ENCODE assay signal across 1 cellular context in the genomic region with DNA sequence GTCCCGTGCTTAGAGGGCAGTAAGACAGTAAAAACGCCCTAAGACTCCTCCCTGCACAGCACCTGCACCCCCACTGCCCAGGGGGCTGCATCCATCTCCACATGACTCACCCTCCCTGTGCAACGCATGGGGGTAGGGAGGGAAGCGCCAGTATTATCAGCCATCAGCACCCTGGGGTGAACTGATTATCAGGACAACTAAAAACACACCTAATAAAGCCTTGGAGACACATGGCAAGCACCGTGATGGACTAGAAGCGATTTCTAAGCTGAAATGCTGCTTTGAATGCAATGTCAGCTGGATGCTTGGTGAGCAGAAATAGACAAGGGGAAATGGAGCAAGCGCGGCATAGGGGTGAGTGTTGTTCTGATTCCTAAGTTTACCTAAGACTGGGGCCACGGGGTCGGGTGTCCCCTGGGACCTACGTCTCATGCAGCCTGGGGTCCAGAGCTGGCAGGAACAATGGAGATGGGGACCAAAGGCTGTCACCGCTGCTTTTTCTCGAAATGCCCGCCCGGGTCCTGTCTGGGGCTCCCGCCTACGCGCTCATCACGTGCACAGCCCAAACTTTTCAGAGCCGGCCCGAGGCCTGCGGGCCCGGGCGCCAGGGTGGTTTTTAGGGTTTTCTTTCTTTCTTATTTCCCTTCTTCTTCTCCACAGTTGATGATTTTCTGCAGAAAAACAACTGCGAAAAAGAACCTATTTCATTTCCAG.
TF ChIP-seq lines count a peak whose summit lies in the region.

No MANE protein-coding gene starts in this region.

TF ChIP-seq in K562, 482 proteins besides CTCF, POLR2A, EP300 and RAD21 (continued from another document and continues in another):
- TF ChIP-seq, protein P1, sequence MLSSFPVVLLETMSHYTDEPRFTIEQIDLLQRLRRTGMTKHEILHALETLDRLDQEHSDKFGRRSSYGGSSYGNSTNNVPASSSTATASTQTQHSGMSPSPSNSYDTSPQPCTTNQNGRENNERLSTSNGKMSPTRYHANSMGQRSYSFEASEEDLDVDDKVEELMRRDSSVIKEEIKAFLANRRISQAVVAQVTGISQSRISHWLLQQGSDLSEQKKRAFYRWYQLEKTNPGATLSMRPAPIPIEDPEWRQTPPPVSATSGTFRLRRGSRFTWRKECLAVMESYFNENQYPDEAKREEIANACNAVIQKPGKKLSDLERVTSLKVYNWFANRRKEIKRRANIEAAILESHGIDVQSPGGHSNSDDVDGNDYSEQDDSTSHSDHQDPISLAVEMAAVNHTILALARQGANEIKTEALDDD (IDR thresholded peaks at IDR 0.05), result 0 out of 2 replicates have a peak, but pooled peaks have one; percentile 2
- TF ChIP-seq ZKSCAN3 (CRISPR knock-in tag; IDR thresholded peaks at IDR 0.05), result no peak
- TF ChIP-seq, protein P2, sequence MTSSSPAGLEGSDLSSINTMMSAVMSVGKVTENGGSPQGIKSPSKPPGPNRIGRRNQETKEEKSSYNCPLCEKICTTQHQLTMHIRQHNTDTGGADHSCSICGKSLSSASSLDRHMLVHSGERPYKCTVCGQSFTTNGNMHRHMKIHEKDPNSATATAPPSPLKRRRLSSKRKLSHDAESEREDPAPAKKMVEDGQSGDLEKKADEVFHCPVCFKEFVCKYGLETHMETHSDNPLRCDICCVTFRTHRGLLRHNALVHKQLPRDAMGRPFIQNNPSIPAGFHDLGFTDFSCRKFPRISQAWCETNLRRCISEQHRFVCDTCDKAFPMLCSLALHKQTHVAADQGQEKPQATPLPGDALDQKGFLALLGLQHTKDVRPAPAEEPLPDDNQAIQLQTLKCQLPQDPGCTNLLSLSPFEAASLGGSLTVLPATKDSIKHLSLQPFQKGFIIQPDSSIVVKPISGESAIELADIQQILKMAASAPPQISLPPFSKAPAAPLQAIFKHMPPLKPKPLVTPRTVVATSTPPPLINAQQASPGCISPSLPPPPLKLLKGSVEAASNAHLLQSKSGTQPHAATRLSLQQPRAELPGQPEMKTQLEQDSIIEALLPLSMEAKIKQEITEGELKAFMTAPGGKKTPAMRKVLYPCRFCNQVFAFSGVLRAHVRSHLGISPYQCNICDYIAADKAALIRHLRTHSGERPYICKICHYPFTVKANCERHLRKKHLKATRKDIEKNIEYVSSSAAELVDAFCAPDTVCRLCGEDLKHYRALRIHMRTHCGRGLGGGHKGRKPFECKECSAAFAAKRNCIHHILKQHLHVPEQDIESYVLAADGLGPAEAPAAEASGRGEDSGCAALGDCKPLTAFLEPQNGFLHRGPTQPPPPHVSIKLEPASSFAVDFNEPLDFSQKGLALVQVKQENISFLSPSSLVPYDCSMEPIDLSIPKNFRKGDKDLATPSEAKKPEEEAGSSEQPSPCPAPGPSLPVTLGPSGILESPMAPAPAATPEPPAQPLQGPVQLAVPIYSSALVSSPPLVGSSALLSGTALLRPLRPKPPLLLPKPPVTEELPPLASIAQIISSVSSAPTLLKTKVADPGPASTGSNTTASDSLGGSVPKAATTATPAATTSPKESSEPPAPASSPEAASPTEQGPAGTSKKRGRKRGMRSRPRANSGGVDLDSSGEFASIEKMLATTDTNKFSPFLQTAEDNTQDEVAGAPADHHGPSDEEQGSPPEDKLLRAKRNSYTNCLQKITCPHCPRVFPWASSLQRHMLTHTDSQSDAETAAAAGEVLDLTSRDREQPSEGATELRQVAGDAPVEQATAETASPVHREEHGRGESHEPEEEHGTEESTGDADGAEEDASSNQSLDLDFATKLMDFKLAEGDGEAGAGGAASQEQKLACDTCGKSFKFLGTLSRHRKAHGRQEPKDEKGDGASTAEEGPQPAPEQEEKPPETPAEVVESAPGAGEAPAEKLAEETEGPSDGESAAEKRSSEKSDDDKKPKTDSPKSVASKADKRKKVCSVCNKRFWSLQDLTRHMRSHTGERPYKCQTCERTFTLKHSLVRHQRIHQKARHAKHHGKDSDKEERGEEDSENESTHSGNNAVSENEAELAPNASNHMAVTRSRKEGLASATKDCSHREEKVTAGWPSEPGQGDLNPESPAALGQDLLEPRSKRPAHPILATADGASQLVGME (CRISPR knock-in tag; IDR thresholded peaks at IDR 0.05), result 0 out of 2 replicates have a peak, but pooled peaks have one; percentile 42
- TF ChIP-seq, protein P3, sequence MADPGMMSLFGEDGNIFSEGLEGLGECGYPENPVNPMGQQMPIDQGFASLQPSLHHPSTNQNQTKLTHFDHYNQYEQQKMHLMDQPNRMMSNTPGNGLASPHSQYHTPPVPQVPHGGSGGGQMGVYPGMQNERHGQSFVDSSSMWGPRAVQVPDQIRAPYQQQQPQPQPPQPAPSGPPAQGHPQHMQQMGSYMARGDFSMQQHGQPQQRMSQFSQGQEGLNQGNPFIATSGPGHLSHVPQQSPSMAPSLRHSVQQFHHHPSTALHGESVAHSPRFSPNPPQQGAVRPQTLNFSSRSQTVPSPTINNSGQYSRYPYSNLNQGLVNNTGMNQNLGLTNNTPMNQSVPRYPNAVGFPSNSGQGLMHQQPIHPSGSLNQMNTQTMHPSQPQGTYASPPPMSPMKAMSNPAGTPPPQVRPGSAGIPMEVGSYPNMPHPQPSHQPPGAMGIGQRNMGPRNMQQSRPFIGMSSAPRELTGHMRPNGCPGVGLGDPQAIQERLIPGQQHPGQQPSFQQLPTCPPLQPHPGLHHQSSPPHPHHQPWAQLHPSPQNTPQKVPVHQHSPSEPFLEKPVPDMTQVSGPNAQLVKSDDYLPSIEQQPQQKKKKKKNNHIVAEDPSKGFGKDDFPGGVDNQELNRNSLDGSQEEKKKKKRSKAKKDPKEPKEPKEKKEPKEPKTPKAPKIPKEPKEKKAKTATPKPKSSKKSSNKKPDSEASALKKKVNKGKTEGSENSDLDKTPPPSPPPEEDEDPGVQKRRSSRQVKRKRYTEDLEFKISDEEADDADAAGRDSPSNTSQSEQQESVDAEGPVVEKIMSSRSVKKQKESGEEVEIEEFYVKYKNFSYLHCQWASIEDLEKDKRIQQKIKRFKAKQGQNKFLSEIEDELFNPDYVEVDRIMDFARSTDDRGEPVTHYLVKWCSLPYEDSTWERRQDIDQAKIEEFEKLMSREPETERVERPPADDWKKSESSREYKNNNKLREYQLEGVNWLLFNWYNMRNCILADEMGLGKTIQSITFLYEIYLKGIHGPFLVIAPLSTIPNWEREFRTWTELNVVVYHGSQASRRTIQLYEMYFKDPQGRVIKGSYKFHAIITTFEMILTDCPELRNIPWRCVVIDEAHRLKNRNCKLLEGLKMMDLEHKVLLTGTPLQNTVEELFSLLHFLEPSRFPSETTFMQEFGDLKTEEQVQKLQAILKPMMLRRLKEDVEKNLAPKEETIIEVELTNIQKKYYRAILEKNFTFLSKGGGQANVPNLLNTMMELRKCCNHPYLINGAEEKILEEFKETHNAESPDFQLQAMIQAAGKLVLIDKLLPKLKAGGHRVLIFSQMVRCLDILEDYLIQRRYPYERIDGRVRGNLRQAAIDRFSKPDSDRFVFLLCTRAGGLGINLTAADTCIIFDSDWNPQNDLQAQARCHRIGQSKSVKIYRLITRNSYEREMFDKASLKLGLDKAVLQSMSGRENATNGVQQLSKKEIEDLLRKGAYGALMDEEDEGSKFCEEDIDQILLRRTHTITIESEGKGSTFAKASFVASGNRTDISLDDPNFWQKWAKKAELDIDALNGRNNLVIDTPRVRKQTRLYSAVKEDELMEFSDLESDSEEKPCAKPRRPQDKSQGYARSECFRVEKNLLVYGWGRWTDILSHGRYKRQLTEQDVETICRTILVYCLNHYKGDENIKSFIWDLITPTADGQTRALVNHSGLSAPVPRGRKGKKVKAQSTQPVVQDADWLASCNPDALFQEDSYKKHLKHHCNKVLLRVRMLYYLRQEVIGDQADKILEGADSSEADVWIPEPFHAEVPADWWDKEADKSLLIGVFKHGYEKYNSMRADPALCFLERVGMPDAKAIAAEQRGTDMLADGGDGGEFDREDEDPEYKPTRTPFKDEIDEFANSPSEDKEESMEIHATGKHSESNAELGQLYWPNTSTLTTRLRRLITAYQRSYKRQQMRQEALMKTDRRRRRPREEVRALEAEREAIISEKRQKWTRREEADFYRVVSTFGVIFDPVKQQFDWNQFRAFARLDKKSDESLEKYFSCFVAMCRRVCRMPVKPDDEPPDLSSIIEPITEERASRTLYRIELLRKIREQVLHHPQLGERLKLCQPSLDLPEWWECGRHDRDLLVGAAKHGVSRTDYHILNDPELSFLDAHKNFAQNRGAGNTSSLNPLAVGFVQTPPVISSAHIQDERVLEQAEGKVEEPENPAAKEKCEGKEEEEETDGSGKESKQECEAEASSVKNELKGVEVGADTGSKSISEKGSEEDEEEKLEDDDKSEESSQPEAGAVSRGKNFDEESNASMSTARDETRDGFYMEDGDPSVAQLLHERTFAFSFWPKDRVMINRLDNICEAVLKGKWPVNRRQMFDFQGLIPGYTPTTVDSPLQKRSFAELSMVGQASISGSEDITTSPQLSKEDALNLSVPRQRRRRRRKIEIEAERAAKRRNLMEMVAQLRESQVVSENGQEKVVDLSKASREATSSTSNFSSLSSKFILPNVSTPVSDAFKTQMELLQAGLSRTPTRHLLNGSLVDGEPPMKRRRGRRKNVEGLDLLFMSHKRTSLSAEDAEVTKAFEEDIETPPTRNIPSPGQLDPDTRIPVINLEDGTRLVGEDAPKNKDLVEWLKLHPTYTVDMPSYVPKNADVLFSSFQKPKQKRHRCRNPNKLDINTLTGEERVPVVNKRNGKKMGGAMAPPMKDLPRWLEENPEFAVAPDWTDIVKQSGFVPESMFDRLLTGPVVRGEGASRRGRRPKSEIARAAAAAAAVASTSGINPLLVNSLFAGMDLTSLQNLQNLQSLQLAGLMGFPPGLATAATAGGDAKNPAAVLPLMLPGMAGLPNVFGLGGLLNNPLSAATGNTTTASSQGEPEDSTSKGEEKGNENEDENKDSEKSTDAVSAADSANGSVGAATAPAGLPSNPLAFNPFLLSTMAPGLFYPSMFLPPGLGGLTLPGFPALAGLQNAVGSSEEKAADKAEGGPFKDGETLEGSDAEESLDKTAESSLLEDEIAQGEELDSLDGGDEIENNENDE (IDR thresholded peaks at IDR 0.05; ENCODE audit: low read depth, low read length), result no peak
- TF ChIP-seq, protein P4, sequence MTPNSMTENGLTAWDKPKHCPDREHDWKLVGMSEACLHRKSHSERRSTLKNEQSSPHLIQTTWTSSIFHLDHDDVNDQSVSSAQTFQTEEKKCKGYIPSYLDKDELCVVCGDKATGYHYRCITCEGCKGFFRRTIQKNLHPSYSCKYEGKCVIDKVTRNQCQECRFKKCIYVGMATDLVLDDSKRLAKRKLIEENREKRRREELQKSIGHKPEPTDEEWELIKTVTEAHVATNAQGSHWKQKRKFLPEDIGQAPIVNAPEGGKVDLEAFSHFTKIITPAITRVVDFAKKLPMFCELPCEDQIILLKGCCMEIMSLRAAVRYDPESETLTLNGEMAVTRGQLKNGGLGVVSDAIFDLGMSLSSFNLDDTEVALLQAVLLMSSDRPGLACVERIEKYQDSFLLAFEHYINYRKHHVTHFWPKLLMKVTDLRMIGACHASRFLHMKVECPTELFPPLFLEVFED (CRISPR knock-in tag; conservative IDR thresholded peaks at IDR 0.05), result 0 out of 2 replicates have a peak, but pooled peaks have one; percentile 20
- TF ChIP-seq ZNF121 (CRISPR knock-in tag; conservative IDR thresholded peaks at IDR 0.05), result no peak
- peak; percentile 93 for TF ChIP-seq DACH1 (IDR thresholded peaks at IDR 0.05; ENCODE audit: partially characterized antibody)
- no peak for TF ChIP-seq SMAD2 (IDR thresholded peaks at IDR 0.05; ENCODE audit: low read depth, low read length)
- no peak for TF ChIP-seq ESRRA (IDR thresholded peaks at IDR 0.05; ENCODE audit: borderline replicate concordance, low read depth)
- TF ChIP-seq, protein P5, sequence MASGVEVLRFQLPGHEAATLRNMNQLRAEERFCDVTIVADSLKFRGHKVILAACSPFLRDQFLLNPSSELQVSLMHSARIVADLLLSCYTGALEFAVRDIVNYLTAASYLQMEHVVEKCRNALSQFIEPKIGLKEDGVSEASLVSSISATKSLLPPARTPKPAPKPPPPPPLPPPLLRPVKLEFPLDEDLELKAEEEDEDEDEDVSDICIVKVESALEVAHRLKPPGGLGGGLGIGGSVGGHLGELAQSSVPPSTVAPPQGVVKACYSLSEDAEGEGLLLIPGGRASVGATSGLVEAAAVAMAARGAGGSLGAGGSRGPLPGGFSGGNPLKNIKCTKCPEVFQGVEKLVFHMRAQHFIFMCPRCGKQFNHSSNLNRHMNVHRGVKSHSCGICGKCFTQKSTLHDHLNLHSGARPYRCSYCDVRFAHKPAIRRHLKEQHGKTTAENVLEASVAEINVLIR (CRISPR knock-in tag; IDR thresholded peaks at IDR 0.05), result no peak; the same call in 1 of the 2 replicates
- TF ChIP-seq ZNF174 (CRISPR knock-in tag; IDR thresholded peaks at IDR 0.05), result no peak
- TF ChIP-seq, protein P6, sequence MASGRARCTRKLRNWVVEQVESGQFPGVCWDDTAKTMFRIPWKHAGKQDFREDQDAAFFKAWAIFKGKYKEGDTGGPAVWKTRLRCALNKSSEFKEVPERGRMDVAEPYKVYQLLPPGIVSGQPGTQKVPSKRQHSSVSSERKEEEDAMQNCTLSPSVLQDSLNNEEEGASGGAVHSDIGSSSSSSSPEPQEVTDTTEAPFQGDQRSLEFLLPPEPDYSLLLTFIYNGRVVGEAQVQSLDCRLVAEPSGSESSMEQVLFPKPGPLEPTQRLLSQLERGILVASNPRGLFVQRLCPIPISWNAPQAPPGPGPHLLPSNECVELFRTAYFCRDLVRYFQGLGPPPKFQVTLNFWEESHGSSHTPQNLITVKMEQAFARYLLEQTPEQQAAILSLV (tag; IDR thresholded peaks at IDR 0.05), result no peak
- TF ChIP-seq ZNF551 (CRISPR knock-in tag; IDR thresholded peaks at IDR 0.05), result no peak
- peak; percentile 97 for TF ChIP-seq GATAD2A (IDR thresholded peaks at IDR 0.05)
- TF ChIP-seq SNRNP70 (optimal IDR thresholded peaks at IDR 0.05; ENCODE audit: low read depth, low read length), result no peak
- no peak for TF ChIP-seq ZNF239 (CRISPR knock-in tag; IDR thresholded peaks at IDR 0.05)
- TF ChIP-seq GATA2 (CRISPR knock-in tag; IDR thresholded peaks at IDR 0.05), result peak; percentile 77
- peak in 1 of 2 experiments; percentile 83; a peak in 2 of 4 replicates for TF ChIP-seq TBL1XR1 (IDR thresholded peaks at IDR 0.05; ENCODE audit: low read length in 2 of 2)
- no peak for TF ChIP-seq RBM25 (IDR thresholded peaks at IDR 0.05; ENCODE audit: low read depth, low read length, severe bottlenecking)
- no peak for TF ChIP-seq EZH2 (IDR thresholded peaks at IDR 0.05; ENCODE audit: borderline replicate concordance, low read depth, low read length)
- TF ChIP-seq ZNF717 (CRISPR knock-in tag; IDR thresholded peaks at IDR 0.05), result no peak
- no peak for TF ChIP-seq SRSF1 (IDR thresholded peaks at IDR 0.05; ENCODE audit: low read depth, low read length)
- TF ChIP-seq SRSF7 (optimal IDR thresholded peaks at IDR 0.05; ENCODE audit: low read depth, low read length), result no peak
- TF ChIP-seq ZNF699 (CRISPR knock-in tag; IDR thresholded peaks at IDR 0.05; ENCODE audit: insufficient replicate concordance), result no peak
- TF ChIP-seq, protein P7, sequence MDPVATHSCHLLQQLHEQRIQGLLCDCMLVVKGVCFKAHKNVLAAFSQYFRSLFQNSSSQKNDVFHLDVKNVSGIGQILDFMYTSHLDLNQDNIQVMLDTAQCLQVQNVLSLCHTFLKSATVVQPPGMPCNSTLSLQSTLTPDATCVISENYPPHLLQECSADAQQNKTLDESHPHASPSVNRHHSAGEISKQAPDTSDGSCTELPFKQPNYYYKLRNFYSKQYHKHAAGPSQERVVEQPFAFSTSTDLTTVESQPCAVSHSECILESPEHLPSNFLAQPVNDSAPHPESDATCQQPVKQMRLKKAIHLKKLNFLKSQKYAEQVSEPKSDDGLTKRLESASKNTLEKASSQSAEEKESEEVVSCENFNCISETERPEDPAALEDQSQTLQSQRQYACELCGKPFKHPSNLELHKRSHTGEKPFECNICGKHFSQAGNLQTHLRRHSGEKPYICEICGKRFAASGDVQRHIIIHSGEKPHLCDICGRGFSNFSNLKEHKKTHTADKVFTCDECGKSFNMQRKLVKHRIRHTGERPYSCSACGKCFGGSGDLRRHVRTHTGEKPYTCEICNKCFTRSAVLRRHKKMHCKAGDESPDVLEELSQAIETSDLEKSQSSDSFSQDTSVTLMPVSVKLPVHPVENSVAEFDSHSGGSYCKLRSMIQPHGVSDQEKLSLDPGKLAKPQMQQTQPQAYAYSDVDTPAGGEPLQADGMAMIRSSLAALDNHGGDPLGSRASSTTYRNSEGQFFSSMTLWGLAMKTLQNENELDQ (CRISPR knock-in tag; IDR thresholded peaks at IDR 0.05; ENCODE audit: borderline replicate concordance), result no peak
- TF ChIP-seq ZNF274 (IDR thresholded peaks at IDR 0.05; ENCODE audit: borderline replicate concordance, low read depth, low read length), result no peak
